9 cellular contexts compared by ENCODE assay signal in genomic region chr5:57338068-57338848, GRCh38.
DNase-seq lines count a peak whose midpoint lies in the region; ATAC-seq lines count a peak whose summit lies in the region.
"Had no signal": no experiment of that assay in that cellular context is flagged by ENCODE, and none has a peak within 500 bp of the region (broad histone marks: within the 10 kb centered on the region; RNA-seq: fewer than 3 reads in every experiment).

No MANE protein-coding gene starts in this region.

- no peak overlapping the region for H3K27ac Mint-ChIP-seq in activated CD4-positive, alpha-beta memory T cell treated with anti-CD3 and anti-CD28 coated beads for 36 hours
- H3K27ac Mint-ChIP-seq in activated CD4-positive, alpha-beta memory T cell treated with anti-CD3 and anti-CD28 coated beads, Interleukin-2, amount 10 ng/mL, durations not matched to agents 7 days and 5 days = no peak overlapping the region
- H3K27ac Mint-ChIP-seq: activated naive CD8-positive, alpha-beta T cell had no signal

- no peaks in the 10 kb centered on the region for H3K4me1 Mint-ChIP-seq in activated CD4-positive, alpha-beta memory T cell treated with anti-CD3 and anti-CD28 coated beads for 36 hours (ENCODE audit: low read depth)
- no peaks in the 10 kb centered on the region for H3K4me1 Mint-ChIP-seq in activated CD4-positive, alpha-beta memory T cell treated with anti-CD3 and anti-CD28 coated beads, Interleukin-2, amount 10 ng/mL, durations not matched to agents 7 days and 5 days

- H3K27me3 Mint-ChIP-seq in activated CD4-positive, alpha-beta memory T cell treated with anti-CD3 and anti-CD28 coated beads for 36 hours = peaks cover 2% of the 10 kb centered on the region
- H3K27me3 Mint-ChIP-seq in activated CD4-positive, alpha-beta memory T cell treated with anti-CD3 and anti-CD28 coated beads, Interleukin-2, amount 10 ng/mL, durations not matched to agents 7 days and 5 days = no peaks in the 10 kb centered on the region

- POLR2A ChIA-PET in activated CD4-positive, alpha-beta memory T cell treated with anti-CD3 and anti-CD28 coated beads for 36 hours (lab: Charles Lee) = no interaction called here
- POLR2A ChIA-PET in activated CD4-positive, alpha-beta memory T cell treated with anti-CD3 and anti-CD28 coated beads, Interleukin-2, amount 10 ng/mL, durations not matched to agents 7 days and 5 days (lab: Charles Lee) = no interaction called here

- H3K9me3 Mint-ChIP-seq in activated CD4-positive, alpha-beta memory T cell treated with anti-CD3 and anti-CD28 coated beads for 36 hours = no peaks in the 10 kb centered on the region
- no peaks in the 10 kb centered on the region for H3K9me3 Mint-ChIP-seq in activated CD4-positive, alpha-beta memory T cell treated with anti-CD3 and anti-CD28 coated beads, Interleukin-2, amount 10 ng/mL, durations not matched to agents 7 days and 5 days

- CTCF ChIA-PET in activated CD4-positive, alpha-beta memory T cell treated with anti-CD3 and anti-CD28 coated beads for 36 hours (lab: Charles Lee) = interaction anchor here (0.8 to 1.9 kb wide), 10 partner anchors 9 to 1123 kb away, joined by 3 to 13 read pairs (median 4); partner anchors contain the start of gene PLK2
- CTCF ChIA-PET in activated CD4-positive, alpha-beta memory T cell treated with anti-CD3 and anti-CD28 coated beads, Interleukin-2, amount 10 ng/mL, durations not matched to agents 7 days and 5 days (lab: Charles Lee) = interaction anchor here (0.6 to 1.3 kb wide), 7 partner anchors 8 to 1140 kb away, joined by 3 to 4 read pairs (median 3); no protein-coding TSS in a partner anchor

- intact Hi-C loops in activated CD4-positive, alpha-beta memory T cell treated with anti-CD3 and anti-CD28 coated beads for 36 hours (cut with micrococcal nuclease) = no loop called here

- H3K4me3 Mint-ChIP-seq in activated CD4-positive, alpha-beta memory T cell treated with anti-CD3 and anti-CD28 coated beads for 36 hours = no peak overlapping the region
- H3K4me3 Mint-ChIP-seq in activated CD4-positive, alpha-beta memory T cell treated with anti-CD3 and anti-CD28 coated beads, Interleukin-2, amount 10 ng/mL, durations not matched to agents 7 days and 5 days = no peak overlapping the region
- H3K4me3 Mint-ChIP-seq: activated naive CD8-positive, alpha-beta T cell had no signal

- H3K36me3 Mint-ChIP-seq in activated CD4-positive, alpha-beta memory T cell treated with anti-CD3 and anti-CD28 coated beads for 36 hours = no peaks in the 10 kb centered on the region
- no peaks in the 10 kb centered on the region for H3K36me3 Mint-ChIP-seq in activated CD4-positive, alpha-beta memory T cell treated with anti-CD3 and anti-CD28 coated beads, Interleukin-2, amount 10 ng/mL, durations not matched to agents 7 days and 5 days (ENCODE audit: low read depth)
- H3K36me3 Mint-ChIP-seq: activated naive CD8-positive, alpha-beta T cell had no signal

- peak; percentile 56 for ATAC-seq in HG02571 (IDR thresholded peaks at IDR 0.05; ENCODE audit: unreplicated experiment)

- DNase-seq in activated CD4-positive, alpha-beta memory T cell treated with anti-CD3 and anti-CD28 coated beads for 36 hours = peak; percentile 22
- DNase-seq in activated CD4-positive, alpha-beta memory T cell treated with anti-CD3 and anti-CD28 coated beads, Interleukin-2, amount 10 ng/mL, durations not matched to agents 7 days and 5 days = no peak
- DNase-seq in RPMI8226 (peak; percentile 55), iPS-NIHi11 (ENCODE audit: low spot score) (peak; percentile 65), amygdala (lab: John Stamatoyannopoulos, UW) (no peak)
- no peak for DNase-seq in activated naive CD4-positive, alpha-beta T cell treated with Interleukin-2 at 50 U/mL for 16 hours
- DNase-seq in stimulated activated CD4-positive, alpha-beta T cell treated with anti-CD3 and anti-CD28 coated beads, Interleukin-4, amount 100 ng/mL, for 1 hour = no peak

Comparison
In these comparisons a context has a peak if more than half of its experiments do, and no peak if none do; other contexts are left out.
1. DNase-seq: peak in activated CD4-positive, alpha-beta memory T cell treated with anti-CD3 and anti-CD28 coated beads for 36 hours (single experiment), RPMI8226 (single experiment) and iPS-NIHi11 (single experiment); none in activated CD4-positive, alpha-beta memory T cell treated with anti-CD3 and anti-CD28 coated beads, Interleukin-2, amount 10 ng/mL, durations not matched to agents 7 days and 5 days (single experiment), amygdala (0 of 56), activated naive CD4-positive, alpha-beta T cell treated with Interleukin-2 at 50 U/mL for 16 hours (single experiment) and stimulated activated CD4-positive, alpha-beta T cell treated with anti-CD3 and anti-CD28 coated beads, Interleukin-4, amount 100 ng/mL, for 1 hour (single experiment).